ENCODE assay signal across 8 cellular contexts in the genomic region with DNA sequence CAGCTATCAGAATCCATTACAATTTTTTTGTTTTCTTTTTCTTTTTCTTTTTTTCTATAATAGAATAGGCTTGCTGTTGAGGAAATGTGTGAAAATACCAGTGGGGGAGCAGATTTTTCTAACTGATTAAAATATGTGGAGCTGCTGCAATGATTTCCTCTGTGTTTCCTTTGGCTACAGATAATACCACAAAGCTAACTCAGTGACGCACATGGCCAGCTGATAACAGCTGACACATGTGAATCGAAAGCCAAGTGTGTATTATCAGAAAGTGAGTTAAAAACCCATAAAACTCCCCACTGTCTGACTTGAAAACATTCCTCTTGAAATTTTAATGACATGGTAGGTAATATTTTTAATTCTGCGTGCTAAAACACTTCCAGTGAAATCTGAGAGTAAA.
DNase-seq lines count a peak whose midpoint lies in the region; ATAC-seq, FAIRE-seq and TF ChIP-seq lines count a peak whose summit lies in the region.

No MANE protein-coding gene starts in this region.

- peak overlapping the region; percentile 82 for H3K27ac Mint-ChIP-seq in activated CD8-positive, alpha-beta T cell treated with anti-CD3 and anti-CD28 coated beads for 36 hours

- TF ChIP-seq POLR2A in GM12891 (IDR thresholded peaks at IDR 0.05; ENCODE audit: low read depth, low read length): no peak

- CTCF ChIA-PET in activated CD8-positive, alpha-beta T cell treated with anti-CD3 and anti-CD28 coated beads for 36 hours (lab: Charles Lee): interaction anchor here (0.8 to 2.1 kb wide), 6 partner anchors 13 to 62 kb away, joined by 3 to 7 read pairs (median 4); no protein-coding TSS in a partner anchor

- DNase-seq in GM12891 (ENCODE audit: insufficient read length, low spot score) (no peak), left kidney (ENCODE audit: low read depth, low spot score) (peak; percentile 41), GDM1 (lab: John Stamatoyannopoulos, UW) (no peak), HPDE6-E6E7 (ENCODE audit: extremely low spot score) (no peak)
- DNase-seq in activated CD8-positive, alpha-beta T cell treated with anti-CD3 and anti-CD28 coated beads for 36 hours: peak; percentile 82

- intact Hi-C loops in activated CD8-positive, alpha-beta T cell treated with anti-CD3 and anti-CD28 coated beads for 36 hours (cut with micrococcal nuclease): loop anchor here (5.0 kb wide), 1 partner anchor 54 kb away; no protein-coding TSS in a partner anchor

- peaks cover 8% of the 10 kb centered on the region for H3K36me3 Mint-ChIP-seq in activated CD8-positive, alpha-beta T cell treated with anti-CD3 and anti-CD28 coated beads for 36 hours (ENCODE audit: low read depth)

- H3K4me1 Mint-ChIP-seq in activated CD8-positive, alpha-beta T cell treated with anti-CD3 and anti-CD28 coated beads for 36 hours (ENCODE audit: low read depth): peaks cover 36% of the 10 kb centered on the region

- ATAC-seq in HG02763 (IDR thresholded peaks at IDR 0.05; ENCODE audit: unreplicated experiment) (peak; percentile 48), esophagus mucosa (no peak), GM21447 (IDR thresholded peaks at IDR 0.05; ENCODE audit: unreplicated experiment) (no peak)
- peak; percentile 80 for ATAC-seq in activated CD8-positive, alpha-beta T cell treated with anti-CD3 and anti-CD28 coated beads for 36 hours

- H3K9me3 Mint-ChIP-seq in activated CD8-positive, alpha-beta T cell treated with anti-CD3 and anti-CD28 coated beads for 36 hours: peaks cover 3% of the 10 kb centered on the region

- H3K4me3 Mint-ChIP-seq in activated CD8-positive, alpha-beta T cell treated with anti-CD3 and anti-CD28 coated beads for 36 hours: peak overlapping the region; percentile 16

- peak; percentile 16 for FAIRE-seq in GM12891 (lab: Jason Lieb, UNC)

- H3K27me3 Mint-ChIP-seq in activated CD8-positive, alpha-beta T cell treated with anti-CD3 and anti-CD28 coated beads for 36 hours: peaks cover 4% of the 10 kb centered on the region

- no peak for TF ChIP-seq CTCF in activated CD8-positive, alpha-beta T cell treated with anti-CD3 and anti-CD28 coated beads for 36 hours (IDR thresholded peaks at IDR 0.05)

- POLR2A ChIA-PET in activated CD8-positive, alpha-beta T cell treated with anti-CD3 and anti-CD28 coated beads for 36 hours (lab: Charles Lee): interaction anchor here (1.3 kb wide), 1 partner anchor 21 kb away, joined by 5 read pairs; no protein-coding TSS in a partner anchor

TF ChIP-seq in GM12891, 5 proteins besides CTCF, POLR2A, EP300 and RAD21:
- TF ChIP-seq TAF1 (IDR thresholded peaks at IDR 0.05; ENCODE audit: low read depth, low read length) (no peak), PAX5 (IDR thresholded peaks at IDR 0.05; ENCODE audit: insufficient read depth, low read length, severe bottlenecking) (no peak), SPI1 (IDR thresholded peaks at IDR 0.05; ENCODE audit: low read depth, low read length) (no peak), POU2F2 (IDR thresholded peaks at IDR 0.05; ENCODE audit: low read depth, low read length) (no peak), POLR2AphosphoS5 (IDR thresholded peaks at IDR 0.05; ENCODE audit: low read depth, low read length) (no peak)
TF ChIP-seq in GM12891: peak in this region for 0.

Comparison
In these comparisons a context has a peak if more than half of its experiments do, and no peak if none do; other contexts are left out.
1. DNase-seq: peak in activated CD8-positive, alpha-beta T cell treated with anti-CD3 and anti-CD28 coated beads for 36 hours (single experiment) and left kidney (single experiment); none in GM12891 (single experiment), GDM1 (single experiment) and HPDE6-E6E7 (single experiment).
2. ATAC-seq: peak in HG02763 (single experiment) and activated CD8-positive, alpha-beta T cell treated with anti-CD3 and anti-CD28 coated beads for 36 hours (single experiment); none in esophagus mucosa (single experiment) and GM21447 (single experiment).